8 cellular contexts compared by ENCODE assay signal in the genomic region with DNA sequence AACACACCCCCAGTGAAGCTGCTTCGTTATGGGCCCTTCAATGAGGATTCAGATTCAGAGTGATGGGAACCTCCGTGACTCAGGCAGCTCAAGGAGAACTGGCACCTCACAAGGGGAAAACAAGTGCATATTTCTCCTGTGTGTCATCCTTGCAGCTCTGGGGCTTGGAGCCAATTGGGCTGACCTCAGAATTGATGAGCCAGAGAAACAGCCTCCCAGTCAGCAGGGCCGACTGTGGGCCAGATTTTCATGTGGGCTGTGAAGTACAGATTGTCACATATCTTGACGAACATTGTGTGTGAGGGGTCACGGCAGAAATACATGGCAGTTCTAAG.
DNase-seq lines count a peak whose midpoint lies in the region; ATAC-seq and TF ChIP-seq lines count a peak whose summit lies in the region.

No MANE protein-coding gene starts in this region.

- TF ChIP-seq CTCF in foreskin fibroblast (IDR thresholded peaks at IDR 0.05; ENCODE audit: low read depth, low read length) (no peak), BE2C (IDR thresholded peaks at IDR 0.05; ENCODE audit: low read depth, low read length) (no peak), WTC11 (IDR thresholded peaks at IDR 0.05) (no peak)

- H3K27ac ChIP-seq in SJSA1: peak overlapping the region; percentile 84

- no peak overlapping the region for H3K27ac Mint-ChIP-seq in WTC11

- H3K36me3 Mint-ChIP-seq in WTC11: no peaks in the 10 kb centered on the region

- no peaks in the 10 kb centered on the region for H3K27me3 Mint-ChIP-seq in WTC11 (ENCODE audit: low read depth)

- no peak overlapping the region for H3K4me3 ChIP-seq in SJSA1
- H3K4me3 ChIP-seq in foreskin fibroblast (ENCODE audit: low read depth in 1 of 2, low read length in 2 of 2): no peak overlapping the region
- no peak overlapping the region for H3K4me3 ChIP-seq in BE2C (ENCODE audit: low read depth, low read length)

- POLR2A ChIA-PET in WTC11 (lab: Charles Lee): no interaction called here

- CTCF ChIA-PET in WTC11 (lab: Charles Lee): interaction anchor here (0.9 kb wide), 1 partner anchor 117 kb away, joined by 3 read pairs; no protein-coding TSS in a partner anchor

- intact Hi-C loops in posterior vena cava (cut with DNase I): no loop called here

- no peak overlapping the region for H3K4me3 Mint-ChIP-seq in WTC11

- H3K9me3 Mint-ChIP-seq in WTC11: no peaks in the 10 kb centered on the region

- ATAC-seq in WTC11 (no peak), HG02840 (IDR thresholded peaks at IDR 0.05; ENCODE audit: low FRiP score, unreplicated experiment) (no peak)

- no peaks in the 10 kb centered on the region for H3K9me3 ChIP-seq in SJSA1 (replicated peaks)
- H3K9me3 ChIP-seq in BE2C: no peaks in the 10 kb centered on the region

- H3K27me3 ChIP-seq in SJSA1 (replicated peaks) (no peaks in the 10 kb centered on the region), BE2C (no peaks in the 10 kb centered on the region)

- H3K36me3 ChIP-seq in SJSA1 (no peaks in the 10 kb centered on the region), BE2C (no peaks in the 10 kb centered on the region)

- H3K4me1 ChIP-seq in SJSA1 (replicated peaks) (peaks cover 39% of the 10 kb centered on the region), BE2C (no peaks in the 10 kb centered on the region)

- H3K4me1 Mint-ChIP-seq in WTC11: peaks cover 17% of the 10 kb centered on the region

- DNase-seq in Daoy (ENCODE audit: low read depth): peak; percentile 96
- DNase-seq in SJSA1 (ENCODE audit: low read depth in 1 of 2, low spot score in 2 of 2): peak; percentile 92 to 94
- DNase-seq in foreskin fibroblast: peak; percentile 96 to 98
- DNase-seq in posterior vena cava (ENCODE audit: low spot score): peak; percentile 91
- DNase-seq in BE2C: no peak
- no peak for DNase-seq in WTC11 (ENCODE audit: low spot score)
- DNase-seq in NCI-H1092 treated with DMSO at 0.1 percent for 48 hours (lab: John Stamatoyannopoulos, UW): no peak

TF ChIP-seq in WTC11, 78 proteins besides CTCF, POLR2A, EP300 and RAD21:
- no peak for TF ChIP-seq CREM (CRISPR knock-in tag; IDR thresholded peaks at IDR 0.05)
- no peak for TF ChIP-seq ZNF219 (CRISPR knock-in tag; IDR thresholded peaks at IDR 0.05; ENCODE audit: borderline replicate concordance)
- no peak for TF ChIP-seq ZNF425 (CRISPR knock-in tag; conservative IDR thresholded peaks at IDR 0.05)
- TF ChIP-seq GTF2I (CRISPR knock-in tag; conservative IDR thresholded peaks at IDR 0.05): no peak
- no peak for TF ChIP-seq ESRRA (CRISPR knock-in tag; IDR thresholded peaks at IDR 0.05; ENCODE audit: borderline replicate concordance)

Comparison
In these comparisons a context has a peak if more than half of its experiments do, and no peak if none do; other contexts are left out.
1. DNase-seq: peak in Daoy (single experiment), SJSA1 (2 of 2), foreskin fibroblast (2 of 2) and posterior vena cava (single experiment); none in BE2C (single experiment), WTC11 (single experiment) and NCI-H1092 treated with DMSO at 0.1 percent for 48 hours (single experiment).